In genomic region chr2:210167227-210167626, GRCh38 we compare ENCODE assay signal across 16 cellular contexts. TPM values are rescaled to one million over a fixed set of nuclear protein-coding genes. Genes with fewer than 3 reads are reported as not detected.
DNase-seq lines count a peak whose midpoint lies in the region; ATAC-seq and TF ChIP-seq lines count a peak whose summit lies in the region.
"Had no signal": no experiment of that assay in that cellular context is flagged by ENCODE, and none has a peak within 500 bp of the region (broad histone marks: within the 10 kb centered on the region; RNA-seq: fewer than 3 reads in every experiment).

No MANE protein-coding gene starts in this region.

- intact Hi-C loops in psoas muscle (cut with DNase I): no loop called here

- H3K4me1 ChIP-seq in psoas muscle: peaks cover 59% of the 10 kb centered on the region

- H3K36me3 ChIP-seq in psoas muscle (ENCODE audit: insufficient read depth in 1 of 2, low read depth in 1 of 2): no peaks in the 10 kb centered on the region
- H3K36me3 ChIP-seq: right lobe of liver had no signal

- peaks cover 30% of the 10 kb centered on the region for H3K4me1 Mint-ChIP-seq in activated CD4-positive, alpha-beta memory T cell treated with anti-CD3 and anti-CD28 coated beads, Interleukin-2, amount 10 ng/mL, durations not matched to agents 7 days and 5 days

- peaks cover 9% of the 10 kb centered on the region for H3K27me3 Mint-ChIP-seq in activated CD4-positive, alpha-beta memory T cell treated with anti-CD3 and anti-CD28 coated beads, Interleukin-2, amount 10 ng/mL, durations not matched to agents 7 days and 5 days

- H3K9me3 Mint-ChIP-seq in activated CD4-positive, alpha-beta memory T cell treated with anti-CD3 and anti-CD28 coated beads, Interleukin-2, amount 10 ng/mL, durations not matched to agents 7 days and 5 days: no peaks in the 10 kb centered on the region
- H3K9me3 Mint-ChIP-seq: activated naive CD4-positive, alpha-beta T cell treated with anti-CD3 and anti-CD28 coated beads for 36 hours had no signal

- no peaks in the 10 kb centered on the region for H3K9me3 ChIP-seq in psoas muscle
- H3K9me3 ChIP-seq: right lobe of liver had no signal

- peak; percentile 41 for DNase-seq in OCI-M1 (lab: John Stamatoyannopoulos, UW)
- DNase-seq in epithelial cell of proximal tubule (ENCODE audit: low read depth): no peak
- DNase-seq in psoas muscle: no peak
- DNase-seq in stimulated activated CD4-positive, alpha-beta T cell treated with anti-CD3 and anti-CD28 coated beads, Interleukin-12 subunit alpha, Interleukin-12 subunit beta, amount 100 ng/mL, for 4 hours: no peak
- DNase-seq in retina: no peak
- DNase-seq in activated CD4-positive, alpha-beta memory T cell treated with anti-CD3 and anti-CD28 coated beads, Interleukin-2, amount 10 ng/mL, durations not matched to agents 7 days and 5 days: no peak
- DNase-seq in HK-2 (ENCODE audit: unreplicated experiment): no peak
- DNase-seq: ACHN; activated naive CD4-positive, alpha-beta T cell treated with anti-CD3 and anti-CD28 coated beads for 36 hours; KG1; NCI-H187; NCI-H748 treated with DMSO at 0.1 percent for 48 hours; right lobe of liver; substantia nigra had no signal

- POLR2A ChIA-PET in activated CD4-positive, alpha-beta memory T cell treated with anti-CD3 and anti-CD28 coated beads, Interleukin-2, amount 10 ng/mL, durations not matched to agents 7 days and 5 days (lab: Charles Lee): no interaction called here

- ATAC-seq in psoas muscle: no peak
- ATAC-seq: right lobe of liver had no signal

- H3K4me3 ChIP-seq in epithelial cell of proximal tubule (ENCODE audit: low read depth, low read length): peak overlapping the region; percentile 25
- H3K4me3 ChIP-seq in psoas muscle: no peak overlapping the region
- H3K4me3 ChIP-seq: right lobe of liver had no signal

- H3K4me3 Mint-ChIP-seq in activated CD4-positive, alpha-beta memory T cell treated with anti-CD3 and anti-CD28 coated beads, Interleukin-2, amount 10 ng/mL, durations not matched to agents 7 days and 5 days: no peak overlapping the region
- H3K4me3 Mint-ChIP-seq: activated naive CD4-positive, alpha-beta T cell treated with anti-CD3 and anti-CD28 coated beads for 36 hours had no signal

- H3K27ac ChIP-seq in 22Rv1: 0 out of 2 replicates have a peak overlapping the region, but pooled peaks have one; percentile 19
- H3K27ac ChIP-seq in psoas muscle: peak overlapping the region; percentile 99

- H3K36me3 Mint-ChIP-seq in activated CD4-positive, alpha-beta memory T cell treated with anti-CD3 and anti-CD28 coated beads, Interleukin-2, amount 10 ng/mL, durations not matched to agents 7 days and 5 days (ENCODE audit: low read depth): no peaks in the 10 kb centered on the region

- CTCF ChIA-PET in activated CD4-positive, alpha-beta memory T cell treated with anti-CD3 and anti-CD28 coated beads, Interleukin-2, amount 10 ng/mL, durations not matched to agents 7 days and 5 days (lab: Charles Lee): no interaction called here

- TF ChIP-seq CTCF in 22Rv1 (IDR thresholded peaks at IDR 0.05) (no peak), epithelial cell of proximal tubule (conservative IDR thresholded peaks at IDR 0.05; ENCODE audit: low read depth, low read length) (no peak), psoas muscle (IDR thresholded peaks at IDR 0.05) (no peak)

- WGBS in psoas muscle, 3 donors: 12 to 36% (median 26%) methylated on average over 1 of the region's 1 CpG

- H3K27ac Mint-ChIP-seq in activated CD4-positive, alpha-beta memory T cell treated with anti-CD3 and anti-CD28 coated beads, Interleukin-2, amount 10 ng/mL, durations not matched to agents 7 days and 5 days: no peak overlapping the region
- H3K27ac Mint-ChIP-seq: activated naive CD4-positive, alpha-beta T cell treated with anti-CD3 and anti-CD28 coated beads for 36 hours had no signal

- no peaks in the 10 kb centered on the region for H3K27me3 ChIP-seq in psoas muscle (ENCODE audit: insufficient read depth in 3 of 3, low read length in 2 of 3)
- H3K27me3 ChIP-seq: right lobe of liver had no signal

RNA-seq across cellular contexts. Expression of gene KANSL1L, which starts 4.0 kb away (rescaled TPM):
- total RNA-seq in epithelial cell of proximal tubule (3.5 and 5.6 TPM in 2 replicates), psoas muscle (10 to 100 TPM; 11.4 to 21.5 (median 15.5) TPM)
- 10 to 100 TPM in 1 of 3 donors, 1 to 10 TPM in 2; 1.8 to 14.9 (median 6.3) TPM for polyA plus RNA-seq in psoas muscle
- total RNA-seq in activated CD4-positive, alpha-beta memory T cell treated with anti-CD3 and anti-CD28 coated beads, Interleukin-2, amount 10 ng/mL, durations not matched to agents 7 days and 5 days: 1 to 10 TPM; 4.6 to 6.3 TPM

RNA-seq across cellular contexts. Expression of gene ACADL, which starts 58.0 kb away (rescaled TPM):
- total RNA-seq in epithelial cell of proximal tubule: 0.17 and 0.51 TPM in 2 replicates
- total RNA-seq in psoas muscle: 10 to 100 TPM in 1 of 4 donors, 1 to 10 TPM in 3; 6.6 to 14.7 (median 8.5) TPM
- 1 to 10 TPM; 1.1 to 6.8 (median 6.7) TPM for polyA plus RNA-seq in psoas muscle
- total RNA-seq in activated CD4-positive, alpha-beta memory T cell treated with anti-CD3 and anti-CD28 coated beads, Interleukin-2, amount 10 ng/mL, durations not matched to agents 7 days and 5 days: not detected
- total RNA-seq: activated naive CD4-positive, alpha-beta T cell treated with anti-CD3 and anti-CD28 coated beads for 36 hours; fibroblast of villous mesenchyme had no signal
